ENCODE assay signal across 9 cellular contexts in the genomic region with DNA sequence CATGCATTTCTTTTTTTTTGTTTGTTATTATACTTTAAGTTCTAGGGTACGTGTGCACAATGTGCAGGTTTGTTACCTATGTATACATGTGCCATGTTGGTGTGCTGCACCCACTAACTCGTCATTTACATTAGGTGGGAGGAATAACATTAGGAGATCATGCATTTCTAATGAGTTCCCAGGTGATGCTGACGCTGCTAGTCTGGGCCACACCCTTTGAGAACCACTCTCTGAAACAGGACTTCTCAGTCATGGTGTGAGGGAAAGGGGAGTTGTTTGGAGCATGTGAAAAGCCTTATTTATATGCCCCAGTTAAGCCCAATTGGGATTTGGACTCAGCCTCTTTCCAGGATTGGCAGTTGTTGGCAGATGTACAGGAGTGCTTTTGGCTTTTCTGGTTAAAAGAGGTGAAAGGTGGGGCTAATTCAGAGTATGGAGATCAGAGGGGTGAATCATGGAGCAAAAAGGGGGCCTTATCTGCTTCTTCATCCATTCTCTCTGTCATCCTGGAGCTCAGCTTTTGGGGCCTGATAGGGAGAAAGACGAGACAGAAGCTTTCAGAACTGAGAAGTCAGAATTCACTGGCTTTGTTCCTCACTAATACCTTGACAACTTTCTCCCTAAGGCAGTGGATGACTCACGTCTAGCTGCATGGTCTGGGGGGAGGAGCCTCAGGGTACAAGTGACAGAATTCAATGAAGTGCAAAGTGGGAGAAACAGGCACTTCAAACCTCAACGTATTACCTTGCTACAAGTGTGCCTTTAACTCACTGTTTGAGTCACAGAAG.
DNase-seq lines count a peak whose midpoint lies in the region; ATAC-seq, FAIRE-seq and TF ChIP-seq lines count a peak whose summit lies in the region.
"Had no signal": no experiment of that assay in that cellular context is flagged by ENCODE, and none has a peak within 500 bp of the region (broad histone marks: within the 10 kb centered on the region; RNA-seq: fewer than 3 reads in every experiment).

No MANE protein-coding gene starts in this region.

- peak; percentile 38 for DNase-seq in stimulated activated CD4-positive, alpha-beta T cell treated with anti-CD3 and anti-CD28 coated beads, Interleukin-1b, Interleukin-23, amount 100 ng/mL, for 48 hours
- DNase-seq in stimulated activated CD4-positive, alpha-beta T cell treated with anti-CD3 and anti-CD28 coated beads, Interleukin-12 subunit alpha, Interleukin-12 subunit beta, amount 100 ng/mL, for 4 hours, result no peak
- peak; percentile 16 for DNase-seq in mammary epithelial cell
- DNase-seq in urothelium cell line (ENCODE audit: low spot score), result peak; percentile 22
- no peak for DNase-seq in AG20443 (ENCODE audit: low spot score)
- DNase-seq: stomach had no signal

- CTCF ChIA-PET in mammary epithelial cell (lab: Charles Lee; ENCODE audit: low non-redundant PET), result no interaction called here

- ATAC-seq in HG02763 (IDR thresholded peaks at IDR 0.05; ENCODE audit: unreplicated experiment), result no peak
- ATAC-seq in HG03571 (IDR thresholded peaks at IDR 0.05; ENCODE audit: unreplicated experiment), result no peak

- intact Hi-C loops in mammary epithelial cell (cut with micrococcal nuclease), result loop anchor here (10.0 kb wide), 1 partner anchor 179 kb away; a partner anchor contains a TSS

- dilution Hi-C loops in mammary epithelial cell (cut with HindIII; ENCODE audit: low sequenced_read_pairs), result loop anchor here (5.0 kb wide), 1 partner anchor 51 kb away; no protein-coding TSS in a partner anchor

- no peak overlapping the region for H2AFZ ChIP-seq in mammary epithelial cell (ENCODE audit: low read depth, low read length)

- no peaks in the 10 kb centered on the region for H4K20me1 ChIP-seq in mammary epithelial cell (ENCODE audit: insufficient read depth, low read length)

- no peaks in the 10 kb centered on the region for H3K27me3 Mint-ChIP-seq in IgD-negative memory B cell

- no peaks in the 10 kb centered on the region for H3K9me3 Mint-ChIP-seq in IgD-negative memory B cell

- no TSS peak for BruUV-seq in mammary epithelial cell (replicated peaks; lab: Mats Ljungman, UMichigan)

- no peak overlapping the region for H3K4me3 ChIP-seq in mammary epithelial cell (replicated peaks in 1 of 3; ENCODE audit: insufficient read depth in 1 of 3, low read depth in 2 of 3, low read length in 3 of 3)
- H3K4me3 ChIP-seq: stomach had no signal

- H3K27ac ChIP-seq in mammary epithelial cell (ENCODE audit: insufficient read depth, low read depth, low read length), result no peak overlapping the region
- H3K27ac ChIP-seq: stomach had no signal

- no peaks in the 10 kb centered on the region for H3K79me2 ChIP-seq in mammary epithelial cell (ENCODE audit: insufficient read depth, low read length)

- in situ Hi-C loops in mammary epithelial cell (cut with MboI; ENCODE audit: low sequenced_read_pairs in 2 of 2), result no loop called here

- no peak overlapping the region for H3K4me2 ChIP-seq in mammary epithelial cell (ENCODE audit: insufficient read depth, low read depth, low read length)

- no peaks in the 10 kb centered on the region for H3K4me1 ChIP-seq in mammary epithelial cell (ENCODE audit: insufficient read depth, low read length)

- H3K36me3 Mint-ChIP-seq in IgD-negative memory B cell, result peaks cover 1% of the 10 kb centered on the region

- H3K9me3 ChIP-seq in mammary epithelial cell (replicated peaks; ENCODE audit: insufficient read depth, low read length), result no peaks in the 10 kb centered on the region
- H3K9me3 ChIP-seq: stomach had no signal

- FAIRE-seq in urothelium cell line (lab: Jason Lieb, UNC), result no peak

- H3K4me1 Mint-ChIP-seq in IgD-negative memory B cell, result peaks cover 29 to 49% (median 41%) of the 10 kb centered on the region in 3 donors

- TF ChIP-seq CTCF in mammary epithelial cell (conservative IDR thresholded peaks at IDR 0.05 in 1 of 2, IDR thresholded peaks at IDR 0.05 in 1 of 2; ENCODE audit: extremely low read depth in 1 of 2, insufficient read depth in 1 of 2, low read depth in 1 of 2, low read length in 2 of 2), result no peak

- no peaks in the 10 kb centered on the region for H3K27me3 ChIP-seq in mammary epithelial cell (ENCODE audit: insufficient read depth, low read length)
- H3K27me3 ChIP-seq: stomach had no signal

- peak overlapping the region in 3 of 4 donors; percentile 21 to 87 (median 86) for H3K4me3 Mint-ChIP-seq in IgD-negative memory B cell

- H3K36me3 ChIP-seq in mammary epithelial cell (ENCODE audit: insufficient read depth, low read length), result no peaks in the 10 kb centered on the region
- H3K36me3 ChIP-seq: stomach had no signal

- WGBS in mammary epithelial cell (ENCODE audit: low coverage, missing lambda C conversion rate), result 10% methylated on average over 6 of the region's 6 CpGs

- H3K27ac Mint-ChIP-seq in IgD-negative memory B cell, result peak overlapping the region; percentile 69 to 96 (median 89)

- H3K9ac ChIP-seq in mammary epithelial cell (ENCODE audit: insufficient read depth, low read length), result no peak overlapping the region

Comparison
In these comparisons a context has a peak if more than half of its experiments do, and no peak if none do; other contexts are left out.
1. DNase-seq: peak in stimulated activated CD4-positive, alpha-beta T cell treated with anti-CD3 and anti-CD28 coated beads, Interleukin-1b, Interleukin-23, amount 100 ng/mL, for 48 hours (single experiment), mammary epithelial cell (single experiment) and urothelium cell line (single experiment); none in stimulated activated CD4-positive, alpha-beta T cell treated with anti-CD3 and anti-CD28 coated beads, Interleukin-12 subunit alpha, Interleukin-12 subunit beta, amount 100 ng/mL, for 4 hours (single experiment) and AG20443 (single experiment).